In the genomic region with DNA sequence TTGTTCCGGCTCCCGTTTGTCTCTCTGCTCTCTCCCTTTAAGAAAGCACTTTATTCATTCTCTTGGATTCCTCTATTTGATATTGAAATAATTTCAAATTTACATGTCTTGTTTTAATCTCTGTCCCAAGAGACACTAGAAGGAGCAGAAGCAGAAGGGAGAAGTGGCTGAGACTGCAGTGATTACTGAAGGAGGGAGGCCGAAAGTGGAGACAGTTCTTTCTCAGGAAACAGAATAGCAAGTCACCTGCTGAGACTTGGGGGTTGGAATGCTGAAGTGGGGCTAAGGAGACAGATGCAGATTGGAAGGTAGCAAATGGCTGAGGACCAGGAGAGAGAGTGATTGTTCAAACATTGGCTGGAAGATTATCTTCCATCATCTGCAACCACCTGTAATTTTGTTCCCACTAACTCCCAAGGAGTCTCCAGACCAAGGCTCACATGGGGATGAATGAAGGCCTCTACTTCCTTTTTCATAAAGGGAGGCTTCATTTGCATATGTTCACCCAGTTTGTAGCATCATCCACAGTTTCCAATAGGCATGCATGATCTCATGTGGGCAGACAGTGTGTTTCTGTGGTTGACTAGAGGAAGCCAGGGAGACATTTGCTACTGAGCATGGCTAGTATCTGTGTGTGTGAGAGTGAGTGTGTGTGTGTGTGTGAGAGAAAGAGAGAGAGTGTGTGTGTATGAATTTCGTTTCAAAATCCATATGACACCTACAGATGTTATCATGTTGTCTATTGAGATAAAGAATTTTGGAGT, we compare ENCODE assay signal across 11 cellular contexts. TPM values are rescaled to one million over a fixed set of nuclear protein-coding genes. Genes with fewer than 3 reads are reported as not detected.
DNase-seq lines count a peak whose midpoint lies in the region; ATAC-seq and TF ChIP-seq lines count a peak whose summit lies in the region.
"Had no signal": no experiment of that assay in that cellular context is flagged by ENCODE, and none has a peak within 500 bp of the region (broad histone marks: within the 10 kb centered on the region; RNA-seq: fewer than 3 reads in every experiment).

No MANE protein-coding gene starts in this region.

- no peak overlapping the region for H3K27ac ChIP-seq in dorsolateral prefrontal cortex
- H3K27ac ChIP-seq in uterus, result no peak overlapping the region

- H3K4me1 ChIP-seq in uterus, result no peaks in the 10 kb centered on the region

- peak overlapping the region in 1 of 7 donors; percentile 22 for H3K27ac Mint-ChIP-seq in CD14-positive monocyte
- no peak overlapping the region for H3K27ac Mint-ChIP-seq in activated naive CD8-positive, alpha-beta T cell treated with anti-CD3 and anti-CD28 coated beads for 36 hours

- intact Hi-C loops in CD14-positive monocyte (cut with micrococcal nuclease) (loop anchor here in 1 of 2 donors (5.0 to 10.0 kb wide), 3 partner anchors 58 to 506 kb away; no protein-coding TSS in a partner anchor), dorsolateral prefrontal cortex (cut with DNase I) (no loop called here), uterus (cut with DNase I; ENCODE audit: low total_unique reads) (no loop called here)

- H3K9me3 ChIP-seq in uterus, result no peaks in the 10 kb centered on the region

- DNase-seq in CD14-positive monocyte (ENCODE audit: low spot score), result peak; percentile 55
- DNase-seq in Jurkat, Clone E6-1 (ENCODE audit: low read depth, low spot score), result peak; percentile 90
- peak; percentile 34 for DNase-seq in activated naive CD8-positive, alpha-beta T cell treated with anti-CD3 and anti-CD28 coated beads for 36 hours
- no peak for DNase-seq in dorsolateral prefrontal cortex
- DNase-seq in uterus, result no peak
- no peak for DNase-seq in NCI-H446 (lab: John Stamatoyannopoulos, UW)
- DNase-seq in NCI-H1092 treated with DMSO at 0.1 percent for 48 hours (lab: John Stamatoyannopoulos, UW), result no peak
- DNase-seq: kidney glomerular epithelial cell, NCI-H1436 had no signal

- H3K4me3 Mint-ChIP-seq in CD14-positive monocyte, result no peak overlapping the region
- no peak overlapping the region for H3K4me3 Mint-ChIP-seq in activated naive CD8-positive, alpha-beta T cell treated with anti-CD3 and anti-CD28 coated beads for 36 hours

- no peaks in the 10 kb centered on the region for H3K9me3 Mint-ChIP-seq in CD14-positive monocyte
- H3K9me3 Mint-ChIP-seq in activated naive CD8-positive, alpha-beta T cell treated with anti-CD3 and anti-CD28 coated beads for 36 hours, result no peaks in the 10 kb centered on the region

- peaks cover 0 to 2% (median 0%) of the 10 kb centered on the region in 45 donors for H3K27me3 ChIP-seq in dorsolateral prefrontal cortex
- no peaks in the 10 kb centered on the region for H3K27me3 ChIP-seq in uterus

- no peak for TF ChIP-seq POLR2A in uterus (IDR thresholded peaks at IDR 0.05)

- H3K27me3 Mint-ChIP-seq in CD14-positive monocyte (ENCODE audit: low read depth in 3 of 3), result peaks cover 0 to 2% (median 0%) of the 10 kb centered on the region in 3 donors
- H3K27me3 Mint-ChIP-seq in activated naive CD8-positive, alpha-beta T cell treated with anti-CD3 and anti-CD28 coated beads for 36 hours, result no peaks in the 10 kb centered on the region

- no peak overlapping the region for H3K4me3 ChIP-seq in Jurkat, Clone E6-1 (ENCODE audit: low read length)
- H3K4me3 ChIP-seq in dorsolateral prefrontal cortex (no peak overlapping the region), uterus (no peak overlapping the region)

- ATAC-seq in GM19438 (IDR thresholded peaks at IDR 0.05; ENCODE audit: low read depth, unreplicated experiment), result peak; percentile 80

- no peak for TF ChIP-seq CTCF in CD14-positive monocyte (IDR thresholded peaks at IDR 0.05)
- TF ChIP-seq CTCF in dorsolateral prefrontal cortex (IDR thresholded peaks at IDR 0.05 in 54 of 56, conservative IDR thresholded peaks at IDR 0.05 in 2 of 56; ENCODE audit: low read depth in 1 of 56, partially characterized antibody in 56 of 56), result no peak
- no peak for TF ChIP-seq CTCF in uterus (IDR thresholded peaks at IDR 0.05)

- no peaks in the 10 kb centered on the region for H3K36me3 ChIP-seq in uterus

- no peaks in the 10 kb centered on the region for H3K36me3 Mint-ChIP-seq in CD14-positive monocyte
- no peaks in the 10 kb centered on the region for H3K36me3 Mint-ChIP-seq in activated naive CD8-positive, alpha-beta T cell treated with anti-CD3 and anti-CD28 coated beads for 36 hours

- H3K4me1 Mint-ChIP-seq in CD14-positive monocyte, result peaks cover 12% of the 10 kb centered on the region
- peaks cover 19% of the 10 kb centered on the region for H3K4me1 Mint-ChIP-seq in activated naive CD8-positive, alpha-beta T cell treated with anti-CD3 and anti-CD28 coated beads for 36 hours

RNA-seq across cellular contexts. Expression of gene LTF, which starts 24.0 kb away (rescaled TPM):
- polyA plus RNA-seq in CD14-positive monocyte, result not detected
- not detected for polyA plus RNA-seq in Jurkat, Clone E6-1 (2012; ENCODE audit: insufficient read depth, insufficient read length)
- total RNA-seq in activated naive CD8-positive, alpha-beta T cell treated with anti-CD3 and anti-CD28 coated beads for 36 hours, result not detected
- total RNA-seq in dorsolateral prefrontal cortex (10 to 100 TPM in 8 of 120 experiments, 1 to 10 TPM in 76, under 1 TPM in 28, not detected in 8; 0.21 to 56.0 (median 2.4) TPM), uterus (1 to 10 TPM in 3 of 4 donors, under 1 TPM in 1; 0.59 to 9.0 (median 2.8) TPM)
- total RNA-seq: Daoy had no signal

RNA-seq across cellular contexts. Expression of gene CCRL2, which starts 33.7 kb away (rescaled TPM):
- 10 to 100 TPM; 10.2 to 11.7 TPM for polyA plus RNA-seq in CD14-positive monocyte
- 3.6 TPM for polyA plus RNA-seq in Jurkat, Clone E6-1 (2012; ENCODE audit: insufficient read depth, insufficient read length)
- total RNA-seq in activated naive CD8-positive, alpha-beta T cell treated with anti-CD3 and anti-CD28 coated beads for 36 hours, result 1 to 10 TPM; 3.1 to 3.4 TPM
- total RNA-seq in dorsolateral prefrontal cortex, result 1 to 10 TPM in 56 of 120 experiments, under 1 TPM in 53, not detected in 11; 0.24 to 3.5 (median 1.1) TPM
- total RNA-seq in uterus, result 1 to 10 TPM in 3 of 4 donors, under 1 TPM in 1; 0.88 to 3.2 (median 1.7) TPM

RNA-seq across cellular contexts. Expression of gene RTP3, which starts 57.1 kb away (rescaled TPM):
- polyA plus RNA-seq in CD14-positive monocyte, result not detected
- not detected for polyA plus RNA-seq in Jurkat, Clone E6-1 (2012; ENCODE audit: insufficient read depth, insufficient read length)
- not detected for total RNA-seq in activated naive CD8-positive, alpha-beta T cell treated with anti-CD3 and anti-CD28 coated beads for 36 hours
- total RNA-seq in dorsolateral prefrontal cortex, result not detected
- total RNA-seq in uterus, result not detected
- total RNA-seq: Daoy had no signal

Comparison
In these comparisons a context has a peak if more than half of its experiments do, and no peak if none do; other contexts are left out.
1. DNase-seq: peak in CD14-positive monocyte (single experiment), Jurkat, Clone E6-1 (single experiment) and activated naive CD8-positive, alpha-beta T cell treated with anti-CD3 and anti-CD28 coated beads for 36 hours (single experiment); none in dorsolateral prefrontal cortex (0 of 10), uterus (0 of 2), NCI-H446 (0 of 2) and NCI-H1092 treated with DMSO at 0.1 percent for 48 hours (single experiment).